9 cellular contexts compared by ENCODE assay signal in the genomic region with DNA sequence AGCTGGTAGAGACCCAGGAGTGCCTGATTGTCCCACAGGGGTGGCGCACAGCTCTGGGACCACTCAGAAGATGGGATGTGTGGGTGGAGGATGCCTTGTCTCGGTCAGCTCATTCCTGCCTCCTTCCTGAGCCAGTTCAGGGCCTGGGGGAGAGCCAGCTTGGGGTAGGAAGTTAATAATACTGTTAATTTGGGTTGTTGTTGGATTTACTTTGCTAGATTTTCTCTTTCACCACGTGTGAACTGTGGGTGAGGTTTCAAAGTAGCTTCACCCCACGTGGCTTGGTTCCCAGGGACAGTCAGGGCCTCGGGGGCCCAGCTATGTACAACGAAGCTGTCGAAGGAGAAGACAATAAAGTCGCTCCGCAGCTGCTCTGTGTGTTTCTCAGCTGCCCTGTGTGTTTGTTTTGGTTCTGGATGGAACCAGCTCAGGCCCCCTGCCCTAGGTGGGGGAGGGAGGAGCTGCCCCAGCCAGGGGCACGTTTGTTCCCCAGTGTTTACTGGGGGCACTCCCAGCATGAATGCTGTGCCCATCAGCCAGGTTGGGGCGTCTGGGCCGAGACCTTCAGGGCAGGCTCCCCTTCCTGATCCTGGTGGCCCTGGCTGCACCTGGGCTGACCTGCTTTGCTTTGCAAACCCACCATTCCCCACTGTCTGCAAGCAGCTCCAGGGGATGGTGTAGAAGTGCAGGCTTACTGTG. TPM values are rescaled to one million over a fixed set of nuclear protein-coding genes. Genes with fewer than 3 reads are reported as not detected.
DNase-seq lines count a peak whose midpoint lies in the region; ATAC-seq and TF ChIP-seq lines count a peak whose summit lies in the region.
"Had no signal": no experiment of that assay in that cellular context is flagged by ENCODE, and none has a peak within 500 bp of the region (broad histone marks: within the 10 kb centered on the region; RNA-seq: fewer than 3 reads in every experiment).

No MANE protein-coding gene starts in this region.

- intact Hi-C loops in cardiac septum (cut with DNase I): loop anchor here (10.0 kb wide), 1 partner anchor 109 kb away; a partner anchor contains a TSS
- intact Hi-C loops in Right ventricle myocardium inferior (cut with DNase I): loop anchor here (10.0 kb wide), 1 partner anchor 259 kb away; a partner anchor contains a TSS

- H3K27ac Mint-ChIP-seq in WTC11: peak overlapping the region; percentile 57; the same call in 1 of the 2 replicates

- H3K9me3 ChIP-seq in fibroblast of lung (ENCODE audit: control insufficient read depth, insufficient read depth, low read depth, low read length) (no peaks in the 10 kb centered on the region), thoracic aorta (no peaks in the 10 kb centered on the region)

- H3K36me3 Mint-ChIP-seq in WTC11: peaks cover 12% of the 10 kb centered on the region

- H3K4me1 Mint-ChIP-seq in WTC11: no peaks in the 10 kb centered on the region

- H3K27me3 Mint-ChIP-seq in WTC11 (ENCODE audit: low read depth): no peaks in the 10 kb centered on the region

- H3K9me3 Mint-ChIP-seq in WTC11: no peaks in the 10 kb centered on the region

- H3K9ac ChIP-seq in fibroblast of lung (ENCODE audit: insufficient read depth, low read length): no peak overlapping the region

- H3K27ac ChIP-seq in fibroblast of lung (ENCODE audit: insufficient read depth, low read length) (peak overlapping the region; percentile 20), thoracic aorta (peak overlapping the region; percentile 82 to 90)

- POLR2A ChIA-PET in WTC11 (lab: Charles Lee): interaction anchor here (1.0 to 1.8 kb wide), 2 partner anchors 13 to 45 kb away, joined by 4 read pairs; no protein-coding TSS in a partner anchor

- H3K4me3 ChIP-seq in fibroblast of lung (replicated peaks in 1 of 4; ENCODE audit: control extremely low read depth in 1 of 4, insufficient read depth in 1 of 4, low read depth in 3 of 4, low read length in 4 of 4): no peak overlapping the region
- no peak overlapping the region for H3K4me3 ChIP-seq in thoracic aorta

- peak overlapping the region; percentile 63 for H3K4me3 Mint-ChIP-seq in WTC11

- peaks cover 4% of the 10 kb centered on the region for H3K79me2 ChIP-seq in fibroblast of lung (ENCODE audit: control insufficient read depth, insufficient read depth, low read length)

- TF ChIP-seq CTCF in WTC11 (IDR thresholded peaks at IDR 0.05) (no peak), fibroblast of lung (conservative IDR thresholded peaks at IDR 0.05 in 1 of 2, IDR thresholded peaks at IDR 0.05 in 1 of 2; ENCODE audit: low read depth in 1 of 2, low read length in 2 of 2) (no peak), thoracic aorta (IDR thresholded peaks at IDR 0.05) (no peak)

- CTCF ChIA-PET in WTC11 (lab: Charles Lee): interaction anchor here (0.7 to 6.5 kb wide), 11 partner anchors 9 to 261 kb away, joined by 3 to 63 read pairs (median 6); a partner anchor contains a TSS

- ATAC-seq in Right ventricle myocardium inferior (no peak), WTC11 (no peak), thoracic aorta (ENCODE audit: insufficient number of reproducible peaks, low FRiP score, low read depth) (no peak), HG02798 (IDR thresholded peaks at IDR 0.05; ENCODE audit: poor library complexity, unreplicated experiment) (no peak)
- ATAC-seq: left cardiac atrium had no signal

- H3K4me2 ChIP-seq in fibroblast of lung (ENCODE audit: extremely low read depth, insufficient read depth, low read length): no peak overlapping the region

- H3K36me3 ChIP-seq in fibroblast of lung (ENCODE audit: control insufficient read depth, insufficient read depth, low read length) (peaks cover 29% of the 10 kb centered on the region), thoracic aorta (peaks cover 31% of the 10 kb centered on the region)

- H3K27me3 ChIP-seq in fibroblast of lung (ENCODE audit: control insufficient read depth, insufficient read depth, low read length): no peaks in the 10 kb centered on the region
- H3K27me3 ChIP-seq in thoracic aorta (replicated peaks; ENCODE audit: insufficient read depth): no peaks in the 10 kb centered on the region

- H2AFZ ChIP-seq in fibroblast of lung (ENCODE audit: low read length): no peak overlapping the region

- no peaks in the 10 kb centered on the region for H4K20me1 ChIP-seq in fibroblast of lung (ENCODE audit: control insufficient read depth, extremely low read depth, insufficient read depth, low read length)

- DNase-seq in cardiac septum (ENCODE audit: low spot score): peak; percentile 50
- DNase-seq in Right ventricle myocardium inferior (ENCODE audit: missing footprints): no peak
- no peak for DNase-seq in WTC11 (ENCODE audit: low spot score)
- no peak for DNase-seq in fibroblast of lung (ENCODE audit: low read depth in 2 of 2)
- DNase-seq in thoracic aorta (ENCODE audit: low spot score): no peak
- DNase-seq in HK-2 (ENCODE audit: unreplicated experiment): no peak
- no peak for DNase-seq in hepatic stellate cell (ENCODE audit: low spot score)

- H3K4me1 ChIP-seq in fibroblast of lung (ENCODE audit: control insufficient read depth, extremely low read depth, insufficient read depth, low read length) (peaks cover 7% of the 10 kb centered on the region), thoracic aorta (ENCODE audit: control insufficient read depth in 1 of 2, low read depth in 2 of 2) (peaks cover 0 to 34% of the 10 kb centered on the region in 2 donors)

TF ChIP-seq in WTC11, 78 proteins besides CTCF, POLR2A, EP300 and RAD21 (continues in another document):
- TF ChIP-seq, protein P1, sequence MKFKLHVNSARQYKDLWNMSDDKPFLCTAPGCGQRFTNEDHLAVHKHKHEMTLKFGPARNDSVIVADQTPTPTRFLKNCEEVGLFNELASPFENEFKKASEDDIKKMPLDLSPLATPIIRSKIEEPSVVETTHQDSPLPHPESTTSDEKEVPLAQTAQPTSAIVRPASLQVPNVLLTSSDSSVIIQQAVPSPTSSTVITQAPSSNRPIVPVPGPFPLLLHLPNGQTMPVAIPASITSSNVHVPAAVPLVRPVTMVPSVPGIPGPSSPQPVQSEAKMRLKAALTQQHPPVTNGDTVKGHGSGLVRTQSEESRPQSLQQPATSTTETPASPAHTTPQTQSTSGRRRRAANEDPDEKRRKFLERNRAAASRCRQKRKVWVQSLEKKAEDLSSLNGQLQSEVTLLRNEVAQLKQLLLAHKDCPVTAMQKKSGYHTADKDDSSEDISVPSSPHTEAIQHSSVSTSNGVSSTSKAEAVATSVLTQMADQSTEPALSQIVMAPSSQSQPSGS (CRISPR knock-in tag; IDR thresholded peaks at IDR 0.05; ENCODE audit: borderline replicate concordance, low read depth): no peak
- no peak for TF ChIP-seq GABPB1 (CRISPR knock-in tag; IDR thresholded peaks at IDR 0.05)
- TF ChIP-seq, protein P2, sequence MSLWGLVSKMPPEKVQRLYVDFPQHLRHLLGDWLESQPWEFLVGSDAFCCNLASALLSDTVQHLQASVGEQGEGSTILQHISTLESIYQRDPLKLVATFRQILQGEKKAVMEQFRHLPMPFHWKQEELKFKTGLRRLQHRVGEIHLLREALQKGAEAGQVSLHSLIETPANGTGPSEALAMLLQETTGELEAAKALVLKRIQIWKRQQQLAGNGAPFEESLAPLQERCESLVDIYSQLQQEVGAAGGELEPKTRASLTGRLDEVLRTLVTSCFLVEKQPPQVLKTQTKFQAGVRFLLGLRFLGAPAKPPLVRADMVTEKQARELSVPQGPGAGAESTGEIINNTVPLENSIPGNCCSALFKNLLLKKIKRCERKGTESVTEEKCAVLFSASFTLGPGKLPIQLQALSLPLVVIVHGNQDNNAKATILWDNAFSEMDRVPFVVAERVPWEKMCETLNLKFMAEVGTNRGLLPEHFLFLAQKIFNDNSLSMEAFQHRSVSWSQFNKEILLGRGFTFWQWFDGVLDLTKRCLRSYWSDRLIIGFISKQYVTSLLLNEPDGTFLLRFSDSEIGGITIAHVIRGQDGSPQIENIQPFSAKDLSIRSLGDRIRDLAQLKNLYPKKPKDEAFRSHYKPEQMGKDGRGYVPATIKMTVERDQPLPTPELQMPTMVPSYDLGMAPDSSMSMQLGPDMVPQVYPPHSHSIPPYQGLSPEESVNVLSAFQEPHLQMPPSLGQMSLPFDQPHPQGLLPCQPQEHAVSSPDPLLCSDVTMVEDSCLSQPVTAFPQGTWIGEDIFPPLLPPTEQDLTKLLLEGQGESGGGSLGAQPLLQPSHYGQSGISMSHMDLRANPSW (CRISPR knock-in tag; conservative IDR thresholded peaks at IDR 0.05; ENCODE audit: low read depth): no peak
- TF ChIP-seq MXD4 (CRISPR knock-in tag; IDR thresholded peaks at IDR 0.05; ENCODE audit: borderline replicate concordance): no peak
- TF ChIP-seq, protein P3, sequence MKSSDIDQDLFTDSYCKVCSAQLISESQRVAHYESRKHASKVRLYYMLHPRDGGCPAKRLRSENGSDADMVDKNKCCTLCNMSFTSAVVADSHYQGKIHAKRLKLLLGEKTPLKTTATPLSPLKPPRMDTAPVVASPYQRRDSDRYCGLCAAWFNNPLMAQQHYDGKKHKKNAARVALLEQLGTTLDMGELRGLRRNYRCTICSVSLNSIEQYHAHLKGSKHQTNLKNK (CRISPR knock-in tag; IDR thresholded peaks at IDR 0.05): no peak
- TF ChIP-seq CREB1 (CRISPR knock-in tag; IDR thresholded peaks at IDR 0.05): no peak
- TF ChIP-seq, protein P4, sequence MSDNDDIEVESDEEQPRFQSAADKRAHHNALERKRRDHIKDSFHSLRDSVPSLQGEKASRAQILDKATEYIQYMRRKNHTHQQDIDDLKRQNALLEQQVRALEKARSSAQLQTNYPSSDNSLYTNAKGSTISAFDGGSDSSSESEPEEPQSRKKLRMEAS (CRISPR knock-in tag; IDR thresholded peaks at IDR 0.05): no peak
- no peak for TF ChIP-seq CREM (CRISPR knock-in tag; IDR thresholded peaks at IDR 0.05)
- no peak for TF ChIP-seq HMGA2 (CRISPR knock-in tag; IDR thresholded peaks at IDR 0.05)

RNA-seq across cellular contexts. Expression of a gene that starts 2.3 kb away (rescaled TPM):
- 43.7 TPM for total RNA-seq in cardiac septum
- total RNA-seq in Right ventricle myocardium inferior: 52.3 TPM
- total RNA-seq in WTC11 (2021): 41.8 to 45.8 TPM (median 42.0 TPM) in 3 replicates
- 17.2 and 21.5 TPM in 2 replicates for total RNA-seq in fibroblast of lung
- polyA plus RNA-seq in fibroblast of lung: 14.0 and 19.7 TPM in 2 replicates
- 19.7 and 29.1 TPM in 2 replicates for polyA plus RNA-seq in fibroblast of lung (2012)
- polyA minus RNA-seq in fibroblast of lung (ENCODE audit: low replicate concordance): 13.1 and 20.3 TPM in 2 replicates
- 10 to 100 TPM; 16.8 to 24.0 TPM for total RNA-seq in thoracic aorta

RNA-seq across cellular contexts. Expression of a gene that starts 38.4 kb away (rescaled TPM):
- 9.9 TPM for total RNA-seq in cardiac septum
- total RNA-seq in Right ventricle myocardium inferior: 9.1 TPM
- total RNA-seq in WTC11 (2021): 28.6 to 35.6 TPM (median 31.5 TPM) in 3 replicates
- total RNA-seq in fibroblast of lung: 26.2 and 26.3 TPM in 2 replicates
- polyA plus RNA-seq in fibroblast of lung: 8.4 and 11.9 TPM in 2 replicates
- 10.6 and 11.0 TPM in 2 replicates for polyA plus RNA-seq in fibroblast of lung (2012)
- polyA minus RNA-seq in fibroblast of lung (ENCODE audit: low replicate concordance): 9.0 and 22.6 TPM in 2 replicates
- total RNA-seq in thoracic aorta: 10 to 100 TPM; 29.8 to 41.8 TPM

RNA-seq across cellular contexts. Expression of a gene that starts 38.7 kb away (rescaled TPM):
- total RNA-seq in cardiac septum: 0.65 TPM
- 1.5 TPM for total RNA-seq in Right ventricle myocardium inferior
- total RNA-seq in WTC11 (2021): 0.09 to 0.41 TPM (median 0.14 TPM) in 3 replicates
- total RNA-seq in fibroblast of lung: 0.26 and 0.50 TPM in 2 replicates
- polyA plus RNA-seq in fibroblast of lung: 0.84 and 0.95 TPM in 2 replicates
- 0.54 and 0.82 TPM in 2 replicates for polyA plus RNA-seq in fibroblast of lung (2012)
- polyA minus RNA-seq in fibroblast of lung (ENCODE audit: low replicate concordance): 0.89 and 1.5 TPM in 2 replicates
- not detected for total RNA-seq in thoracic aorta
